15 cellular contexts compared by ENCODE assay signal in the genomic region with DNA sequence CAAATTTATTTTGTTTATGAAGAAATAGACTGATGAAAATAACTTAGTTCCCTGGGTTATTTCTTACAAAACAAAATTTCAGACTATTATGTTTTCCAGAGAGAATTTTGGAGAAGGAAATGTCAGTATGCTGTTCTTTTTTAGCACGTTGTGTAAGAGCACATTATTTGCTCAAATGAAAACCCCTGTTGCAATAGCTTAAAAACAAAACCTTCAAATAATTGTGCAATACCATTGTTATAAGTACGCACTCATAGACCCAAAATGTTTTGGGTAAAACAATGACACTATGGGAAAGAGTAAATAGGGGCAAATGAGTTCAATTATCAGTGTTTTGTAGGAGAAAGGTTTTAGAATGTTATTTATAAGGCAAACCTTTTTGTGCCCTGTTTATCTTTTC. TPM values are rescaled to one million over a fixed set of nuclear protein-coding genes. Genes with fewer than 3 reads are reported as not detected.
DNase-seq lines count a peak whose midpoint lies in the region; ATAC-seq and TF ChIP-seq lines count a peak whose summit lies in the region.
"Had no signal": no experiment of that assay in that cellular context is flagged by ENCODE, and none has a peak within 500 bp of the region (broad histone marks: within the 10 kb centered on the region; RNA-seq: fewer than 3 reads in every experiment).

No MANE protein-coding gene starts in this region.

- peaks cover 78% of the 10 kb centered on the region for H3K79me2 ChIP-seq in osteoblast (ENCODE audit: insufficient read depth, low read length)

- H3K36me3 ChIP-seq in esophagus muscularis mucosa, result peaks cover 0 to 5% (median 0%) of the 10 kb centered on the region in 4 donors
- no peaks in the 10 kb centered on the region for H3K36me3 ChIP-seq in osteoblast (ENCODE audit: insufficient read depth, low read length)
- H3K36me3 ChIP-seq: BE2C had no signal

- no peak overlapping the region for H3K4me2 ChIP-seq in osteoblast (ENCODE audit: insufficient read depth, low read length)

- no peak overlapping the region for H2AFZ ChIP-seq in osteoblast (ENCODE audit: low read length)

- no peak for TF ChIP-seq EP300 in esophagus muscularis mucosa (IDR thresholded peaks at IDR 0.05)

- H3K27me3 ChIP-seq in esophagus muscularis mucosa, result no peaks in the 10 kb centered on the region
- no peaks in the 10 kb centered on the region for H3K27me3 ChIP-seq in osteoblast (ENCODE audit: insufficient read depth, low read length)
- H3K27me3 ChIP-seq: BE2C had no signal

- no peak overlapping the region for H3K4me3 ChIP-seq in AG09309 (ENCODE audit: control insufficient read depth, low read depth, low read length)
- H3K4me3 ChIP-seq in esophagus muscularis mucosa, result no peak overlapping the region
- H3K4me3 ChIP-seq in osteoblast (ENCODE audit: insufficient read depth, low read length), result no peak overlapping the region

- no peak for ATAC-seq in GM19035 (IDR thresholded peaks at IDR 0.05; ENCODE audit: unreplicated experiment)
- ATAC-seq: effector memory CD8-positive, alpha-beta T cell; HCT116; SK-N-SH treated with all-trans-retinoic acid at 6 μM for 48 hours had no signal

- no peak for TF ChIP-seq POLR2A in esophagus muscularis mucosa (IDR thresholded peaks at IDR 0.05; ENCODE audit: low read depth)

- 49% methylated on average over 2 of the region's 2 CpGs for whole genome bisulfite sequencing in esophagus muscularis mucosa

- intact Hi-C loops in esophagus muscularis mucosa (cut with DNase I), result no loop called here

- DNase-seq in AG09309 (ENCODE audit: low read depth) (peak; percentile 41), NOMO-1 treated with DMSO at 0.1 percent for 48 hours (lab: John Stamatoyannopoulos, UW; ENCODE audit: unreplicated experiment) (peak; percentile 83), esophagus muscularis mucosa (ENCODE audit: extremely low spot score) (no peak), osteoblast (ENCODE audit: insufficient read length, low spot score, missing footprints) (peak; percentile 35), NCI-H82 treated with DMSO at 0.1 percent for 48 hours (lab: John Stamatoyannopoulos, UW; ENCODE audit: unreplicated experiment) (no peak), NCI-H510A treated with DMSO at 0.1 percent for 48 hours (lab: John Stamatoyannopoulos, UW) (no peak)
- DNase-seq in activated CD4-positive, alpha-beta T cell treated with anti-CD3 and anti-CD28 coated beads for 4 hours, result no peak
- DNase-seq: activated CD4-positive, alpha-beta T cell treated with anti-CD3 and anti-CD28 coated beads, Interleukin-2, amount 50 U/mL, for 4 hours; BE2C; effector memory CD8-positive, alpha-beta T cell; NCI-H510A; occipital lobe had no signal

- no peaks in the 10 kb centered on the region for H3K9me3 ChIP-seq in esophagus muscularis mucosa
- no peaks in the 10 kb centered on the region for H3K9me3 ChIP-seq in osteoblast (ENCODE audit: low read depth, low read length)
- H3K9me3 ChIP-seq: BE2C had no signal

- no peak for TF ChIP-seq CTCF in AG09309 (IDR thresholded peaks at IDR 0.05; ENCODE audit: control insufficient read depth, insufficient read depth, low read depth, low read length, missing control alignments)
- TF ChIP-seq CTCF in esophagus muscularis mucosa (IDR thresholded peaks at IDR 0.05), result no peak
- no peak for TF ChIP-seq CTCF in osteoblast (IDR thresholded peaks at IDR 0.05; ENCODE audit: extremely low read depth, low read depth, low read length)

- peaks cover 4% of the 10 kb centered on the region for H4K20me1 ChIP-seq in osteoblast (ENCODE audit: insufficient read depth, low read length)

- H3K27ac ChIP-seq in esophagus muscularis mucosa (replicated peaks in 1 of 4) (peak overlapping the region in 3 of 4 donors; percentile 44 to 50 (median 47)), osteoblast (ENCODE audit: low read depth, low read length) (peak overlapping the region; percentile 4)

- H3K4me1 ChIP-seq in esophagus muscularis mucosa, result peaks cover 3 to 31% (median 23%) of the 10 kb centered on the region in 4 donors
- peaks cover 4% of the 10 kb centered on the region for H3K4me1 ChIP-seq in osteoblast (ENCODE audit: insufficient read depth, low read length)
- H3K4me1 ChIP-seq: BE2C had no signal

RNA-seq across cellular contexts. Expression of a gene that starts 18.2 kb away (rescaled TPM):
- 100 to 1,000 TPM in 1 of 4 donors, 10 to 100 TPM in 3; 47.3 to 137 (median 59.6) TPM for total RNA-seq in esophagus muscularis mucosa
- total RNA-seq in osteoblast, result 415 and 445 TPM in 2 replicates

RNA-seq across cellular contexts. Expression of a gene that starts 18.5 kb away (rescaled TPM):
- total RNA-seq in esophagus muscularis mucosa (10 to 100 TPM; 11.4 to 31.1 (median 15.2) TPM), osteoblast (8.0 and 14.7 TPM in 2 replicates)

Comparison
In these comparisons a context has a peak if more than half of its experiments do, and no peak if none do; other contexts are left out.
1. DNase-seq: peak in AG09309 (single experiment), NOMO-1 treated with DMSO at 0.1 percent for 48 hours (single experiment) and osteoblast (single experiment); none in esophagus muscularis mucosa (single experiment), activated CD4-positive, alpha-beta T cell treated with anti-CD3 and anti-CD28 coated beads for 4 hours (0 of 2), NCI-H82 treated with DMSO at 0.1 percent for 48 hours (single experiment) and NCI-H510A treated with DMSO at 0.1 percent for 48 hours (single experiment).